In genomic region chr4:169397762-169398161, GRCh38 we compare ENCODE assay signal across 12 cellular contexts.
DNase-seq lines count a peak whose midpoint lies in the region; ATAC-seq and TF ChIP-seq lines count a peak whose summit lies in the region.
"Had no signal": no experiment of that assay in that cellular context is flagged by ENCODE, and none has a peak within 500 bp of the region (broad histone marks: within the 10 kb centered on the region; RNA-seq: fewer than 3 reads in every experiment).

No MANE protein-coding gene starts in this region.

- intact Hi-C loops in heart left ventricle (cut with DNase I) = no loop called here
- intact Hi-C loops in left cardiac atrium (cut with DNase I) = no loop called here

- no peak for DNase-seq in heart left ventricle
- no peak for DNase-seq in left cardiac atrium
- peak; percentile 90 for DNase-seq in SK-N-MC (ENCODE audit: low read depth, low spot score)
- peak; percentile 66 for DNase-seq in fibroblast of gingiva (ENCODE audit: low read depth)
- DNase-seq in RKO (ENCODE audit: low spot score) = no peak
- no peak for DNase-seq in SKM-1 (lab: John Stamatoyannopoulos, UW; ENCODE audit: unreplicated experiment)
- DNase-seq: activated CD4-positive, alpha-beta T cell treated with anti-CD3 and anti-CD28 coated beads, Interleukin-2, amount 50 U/mL, for 4 hours; cerebellar nuclear complex; nucleus accumbens; uterus had no signal

- H3K4me1 ChIP-seq in heart left ventricle = no peaks in the 10 kb centered on the region
- no peaks in the 10 kb centered on the region for H3K4me1 ChIP-seq in subcutaneous abdominal adipose tissue (ENCODE audit: control insufficient read depth in 5 of 5, insufficient read depth in 5 of 5, low read length in 5 of 5)
- H3K4me1 ChIP-seq: uterus had no signal

- H3K9me3 ChIP-seq in heart left ventricle (no peaks in the 10 kb centered on the region), SK-N-MC (ENCODE audit: low read depth, low read length) (no peaks in the 10 kb centered on the region), subcutaneous abdominal adipose tissue (ENCODE audit: control insufficient read depth in 5 of 5, low read length in 5 of 5) (no peaks in the 10 kb centered on the region)
- H3K9me3 ChIP-seq: uterus had no signal

- TF ChIP-seq POLR2A in heart left ventricle (IDR thresholded peaks at IDR 0.05) = no peak

- H3K27ac ChIP-seq in heart left ventricle (peak overlapping the region in 7 of 12 donors; percentile 1 to 33 (median 4)), SK-N-MC (peak overlapping the region; percentile 86), subcutaneous abdominal adipose tissue (ENCODE audit: low read depth, low read length) (peak overlapping the region; percentile 1)

- H3K27me3 ChIP-seq in heart left ventricle (no peaks in the 10 kb centered on the region), subcutaneous abdominal adipose tissue (ENCODE audit: control insufficient read depth in 5 of 5, insufficient read depth in 4 of 5, low read length in 5 of 5) (no peaks in the 10 kb centered on the region)
- H3K27me3 ChIP-seq: uterus had no signal

- no peak for TF ChIP-seq CTCF in heart left ventricle (IDR thresholded peaks at IDR 0.05)

- ATAC-seq in heart left ventricle = no peak
- no peak for ATAC-seq in left cardiac atrium
- ATAC-seq in HG02884 (IDR thresholded peaks at IDR 0.05; ENCODE audit: unreplicated experiment) = no peak

- H3K4me3 ChIP-seq in heart left ventricle (no peak overlapping the region), SK-N-MC (peak overlapping the region; percentile 39; the same call in 1 of the 2 replicates), subcutaneous abdominal adipose tissue (ENCODE audit: low read depth in 1 of 5, low read length in 5 of 5) (no peak overlapping the region)
- H3K4me3 ChIP-seq: uterus had no signal

- H3K9ac ChIP-seq in SK-N-MC (ENCODE audit: insufficient read length) (no peak overlapping the region), subcutaneous abdominal adipose tissue (ENCODE audit: low read length in 5 of 5) (no peak overlapping the region)

- H3K36me3 ChIP-seq in heart left ventricle (peaks cover 0 to 21% (median 10%) of the 10 kb centered on the region in 9 donors), SK-N-MC (ENCODE audit: insufficient read depth, low read length) (no peaks in the 10 kb centered on the region), subcutaneous abdominal adipose tissue (ENCODE audit: control insufficient read depth in 5 of 5, insufficient read depth in 5 of 5, low read length in 5 of 5) (peaks cover 0 to 10% (median 0%) of the 10 kb centered on the region in 5 donors)
- H3K36me3 ChIP-seq: uterus had no signal

- 85 to 93% (median 88%) methylated on average over 2 of the region's 2 CpGs for WGBS in heart left ventricle, 4 donors

Comparison
In these comparisons a context has a peak if more than half of its experiments do, and no peak if none do; other contexts are left out.
1. DNase-seq: peak in SK-N-MC (single experiment) and fibroblast of gingiva (single experiment); none in heart left ventricle (0 of 5), left cardiac atrium (single experiment), RKO (single experiment) and SKM-1 (single experiment).
2. H3K27ac ChIP-seq: peak in every context shown above with its lines; median percentile 86 in SK-N-MC; 4 in heart left ventricle; 1 in subcutaneous abdominal adipose tissue.